ENCODE assay signal across 8 cellular contexts in the genomic region with DNA sequence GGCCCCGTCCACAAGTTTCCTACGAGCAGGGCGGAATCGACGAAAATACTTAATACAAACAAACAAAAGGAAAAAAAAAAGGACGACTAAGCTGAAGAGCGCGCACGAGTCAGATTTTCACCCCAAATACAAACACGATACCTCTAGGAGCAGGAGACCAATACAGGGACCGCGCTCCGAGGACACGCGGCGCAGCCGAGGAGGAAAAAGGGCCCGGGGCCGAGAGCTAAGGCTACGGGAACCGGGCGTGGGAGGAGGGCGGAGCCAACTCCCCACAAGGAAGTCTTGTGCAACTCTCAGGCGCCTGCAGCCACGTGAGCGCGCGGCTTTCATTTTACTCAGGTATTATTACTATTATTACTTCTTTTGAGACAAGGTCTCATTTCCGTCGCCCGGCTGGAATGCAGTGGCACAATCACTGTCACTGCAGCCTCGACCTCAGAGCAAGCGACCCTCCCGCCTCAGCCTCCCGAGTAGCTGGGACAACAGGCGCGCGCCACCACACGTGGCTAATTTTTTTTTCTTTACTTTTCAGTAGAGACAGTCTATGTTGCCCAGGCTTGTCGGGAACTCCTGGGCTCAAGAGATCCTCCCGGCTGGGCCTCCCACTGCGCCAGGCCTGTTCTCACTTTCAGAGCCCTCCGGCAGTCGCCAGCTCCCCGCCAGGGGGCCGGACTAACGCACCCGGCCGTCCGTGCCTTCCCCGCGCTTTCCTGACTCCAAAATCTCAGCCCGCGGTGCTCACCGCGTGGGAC. TPM values are rescaled to one million over a fixed set of nuclear protein-coding genes. Genes with fewer than 3 reads are reported as not detected.
DNase-seq lines count a peak whose midpoint lies in the region; TF ChIP-seq lines count a peak whose summit lies in the region.

No MANE protein-coding gene starts in this region.

- DNase-seq in GDM1 (lab: John Stamatoyannopoulos, UW) = peak; percentile 74
- DNase-seq in GM23248 = peak; percentile 98
- DNase-seq in Karpas-422 = peak; percentile 95
- peak; percentile 85 for DNase-seq in SK-MEL-5 (ENCODE audit: low read depth, low spot score)
- DNase-seq in glomerular visceral epithelial cell (ENCODE audit: extremely low spot score) = peak; percentile 90
- DNase-seq in osteocyte (ENCODE audit: extremely low spot score, unreplicated experiment) = peak; percentile 94

- no peaks in the 10 kb centered on the region for H3K9me3 Mint-ChIP-seq in activated naive CD4-positive, alpha-beta T cell treated with anti-CD3 and anti-CD28 coated beads, Interleukin-2, amount 50 U/mL, for 24 hours
- no peaks in the 10 kb centered on the region for H3K9me3 Mint-ChIP-seq in osteocyte (ENCODE audit: unreplicated experiment)

- peaks cover 30% of the 10 kb centered on the region for H3K4me1 Mint-ChIP-seq in activated naive CD4-positive, alpha-beta T cell treated with anti-CD3 and anti-CD28 coated beads, Interleukin-2, amount 50 U/mL, for 24 hours
- H3K4me1 Mint-ChIP-seq in osteocyte (ENCODE audit: unreplicated experiment) = peaks cover 43% of the 10 kb centered on the region

- H3F3A ChIP-seq in GM23248 (ENCODE audit: insufficient read depth) = peaks cover 22% of the 10 kb centered on the region

- H3K27me3 ChIP-seq in GM23248 (replicated peaks; ENCODE audit: insufficient read depth) (no peaks in the 10 kb centered on the region), Karpas-422 (ENCODE audit: low read length) (no peaks in the 10 kb centered on the region), thymus (ENCODE audit: control insufficient read depth, insufficient read depth) (no peaks in the 10 kb centered on the region)

- peak; percentile 42 for TF ChIP-seq CTCF in osteocyte (IDR thresholded peaks at IDR 0.05)

- WGBS in GM23248 (ENCODE audit: low coverage in 1 of 2, low lambda C conversion rate in 2 of 2, missing lambda C conversion rate in 2 of 2), 2 experiments = 2% methylated on average over 54 to 56 of the region's 56 CpGs
- WGBS in thymus = under 1% methylated on average over 56 of the region's 56 CpGs

- in situ Hi-C loops in GM23248 (cut with MboI) = no loop called here
- in situ Hi-C loops in SK-MEL-5 (cut with HindIII; ENCODE audit: low pct_unique_long_range_greater_than_20kb, low sequenced_read_pairs) = no loop called here

- H3K36me3 Mint-ChIP-seq in activated naive CD4-positive, alpha-beta T cell treated with anti-CD3 and anti-CD28 coated beads, Interleukin-2, amount 50 U/mL, for 24 hours = peaks cover 15% of the 10 kb centered on the region
- peaks cover 6% of the 10 kb centered on the region for H3K36me3 Mint-ChIP-seq in osteocyte (ENCODE audit: unreplicated experiment)

- peak overlapping the region; percentile 99 for H3K27ac Mint-ChIP-seq in activated naive CD4-positive, alpha-beta T cell treated with anti-CD3 and anti-CD28 coated beads, Interleukin-2, amount 50 U/mL, for 24 hours
- peak overlapping the region; percentile 99 for H3K27ac Mint-ChIP-seq in osteocyte (ENCODE audit: unreplicated experiment)

- peak overlapping the region; percentile 97 for H3K4me2 ChIP-seq in GM23248 (ENCODE audit: unreplicated experiment)
- H3K4me2 ChIP-seq in Karpas-422 (ENCODE audit: low read depth, low read length, poor library complexity, severe bottlenecking) = peak overlapping the region; percentile 92

- H2AFZ ChIP-seq in GM23248 (peak overlapping the region; percentile 41; the same call in 1 of the 2 replicates), Karpas-422 (ENCODE audit: low read length) (no peak overlapping the region)

- H3K9me2 ChIP-seq in GM23248 (ENCODE audit: insufficient read depth) (no peaks in the 10 kb centered on the region), Karpas-422 (replicated peaks; ENCODE audit: insufficient read depth, low read length) (no peaks in the 10 kb centered on the region)

- peak overlapping the region; percentile 99 for H3K4me3 Mint-ChIP-seq in activated naive CD4-positive, alpha-beta T cell treated with anti-CD3 and anti-CD28 coated beads, Interleukin-2, amount 50 U/mL, for 24 hours
- H3K4me3 Mint-ChIP-seq in osteocyte (ENCODE audit: unreplicated experiment) = peak overlapping the region; percentile 95

- peak overlapping the region; percentile 95 for H3K4me3 ChIP-seq in GM23248
- peak overlapping the region; percentile 98 for H3K4me3 ChIP-seq in Karpas-422 (ENCODE audit: low read length)
- H3K4me3 ChIP-seq in thymus (ENCODE audit: low read length) = peak overlapping the region; percentile 96

- H3K27me3 Mint-ChIP-seq in activated naive CD4-positive, alpha-beta T cell treated with anti-CD3 and anti-CD28 coated beads, Interleukin-2, amount 50 U/mL, for 24 hours = no peaks in the 10 kb centered on the region
- H3K27me3 Mint-ChIP-seq in osteocyte (ENCODE audit: unreplicated experiment) = no peaks in the 10 kb centered on the region

- peaks cover 56% of the 10 kb centered on the region for H3K79me2 ChIP-seq in GM23248 (ENCODE audit: insufficient read depth)
- peaks cover 65% of the 10 kb centered on the region for H3K79me2 ChIP-seq in Karpas-422 (ENCODE audit: low read length)

- H4K20me1 ChIP-seq in GM23248 (ENCODE audit: insufficient read depth) (peaks cover 12% of the 10 kb centered on the region; the same call in 1 of the 2 replicates), Karpas-422 (ENCODE audit: insufficient read depth, low read depth, low read length) (peaks cover 34% of the 10 kb centered on the region)

- H3K9ac ChIP-seq in GM23248 = peak overlapping the region; percentile 100
- peak overlapping the region; percentile 95 for H3K9ac ChIP-seq in Karpas-422 (ENCODE audit: low read length)

- peaks cover 32% of the 10 kb centered on the region for H3K4me1 ChIP-seq in GM23248 (ENCODE audit: insufficient read depth)
- H3K4me1 ChIP-seq in Karpas-422 (ENCODE audit: low read length) = peaks cover 48% of the 10 kb centered on the region
- H3K4me1 ChIP-seq in thymus (ENCODE audit: control insufficient read depth, insufficient read depth, low read length) = peaks cover 15% of the 10 kb centered on the region

- H3K36me3 ChIP-seq in GM23248 (ENCODE audit: low read depth) (no peaks in the 10 kb centered on the region), Karpas-422 (ENCODE audit: insufficient read depth, low read length) (peaks cover 12% of the 10 kb centered on the region; the same call in 1 of the 2 replicates), thymus (ENCODE audit: control insufficient read depth, insufficient read depth) (peaks cover 4% of the 10 kb centered on the region)

- H3K27ac ChIP-seq in GM23248 (peak overlapping the region; percentile 100), Karpas-422 (ENCODE audit: low read length) (peak overlapping the region; percentile 89), thymus (ENCODE audit: low read depth) (peak overlapping the region; percentile 98)

- H3K9me3 ChIP-seq in GM23248 (ENCODE audit: low read depth) (no peaks in the 10 kb centered on the region), Karpas-422 (ENCODE audit: low read length) (no peaks in the 10 kb centered on the region), thymus (ENCODE audit: control insufficient read depth) (no peaks in the 10 kb centered on the region)

RNA-seq across cellular contexts. Expression of a gene that starts 1.2 kb away (rescaled TPM):
- total RNA-seq in GM23248 (2014; rRNA removed; shearing (Covaris generic)) = 158 and 172 TPM in 2 replicates
- polyA plus RNA-seq in GM23248 (2016; fragmentation: Nextera tagmentation; extraction: Ambion mirVana) (106 and 116 TPM in 2 replicates), thymus (136 TPM)
- 160 and 269 TPM in 2 replicates for total RNA-seq in Karpas-422 (2014; rRNA removed; shearing (Covaris generic); ENCODE audit: low replicate concordance)
- 265 and 297 TPM in 2 replicates for total RNA-seq in SK-MEL-5 (2014; rRNA removed; shearing (Covaris generic))
- polyA plus RNA-seq in SK-MEL-5 (2015; cell fraction: cytosol; rRNA removed) = 220 and 276 TPM in 2 replicates
- polyA plus RNA-seq in SK-MEL-5 (2015; cell fraction: nucleus; rRNA removed) = 158 and 177 TPM in 2 replicates
- 189 and 200 TPM in 2 replicates for total RNA-seq in osteocyte

RNA-seq across cellular contexts. Expression of a gene that starts 29.2 kb away (rescaled TPM):
- 6.3 and 11.0 TPM in 2 replicates for total RNA-seq in GM23248 (2014; rRNA removed; shearing (Covaris generic))
- polyA plus RNA-seq in GM23248 (2016; fragmentation: Nextera tagmentation; extraction: Ambion mirVana) (5.3 and 5.5 TPM in 2 replicates), thymus (11.6 TPM)
- total RNA-seq in Karpas-422 (2014; rRNA removed; shearing (Covaris generic); ENCODE audit: low replicate concordance) = 11.5 and 11.8 TPM in 2 replicates
- total RNA-seq in SK-MEL-5 (2014; rRNA removed; shearing (Covaris generic)) = 1.7 and 2.9 TPM in 2 replicates
- polyA plus RNA-seq in SK-MEL-5 (2015; cell fraction: cytosol; rRNA removed) = 0.09 and 0.38 TPM in 2 replicates
- 0.64 and 6.1 TPM in 2 replicates for polyA plus RNA-seq in SK-MEL-5 (2015; cell fraction: nucleus; rRNA removed)
- total RNA-seq in osteocyte = 3.6 and 6.3 TPM in 2 replicates

RNA-seq across cellular contexts. Expression of a gene that starts 36.3 kb away (rescaled TPM):
- not detected in 2 replicates for total RNA-seq in GM23248 (2014; rRNA removed; shearing (Covaris generic))
- polyA plus RNA-seq in GM23248 (2016; fragmentation: Nextera tagmentation; extraction: Ambion mirVana) = not detected in 2 replicates
- total RNA-seq in Karpas-422 (2014; rRNA removed; shearing (Covaris generic); ENCODE audit: low replicate concordance) = not detected in 2 replicates
- total RNA-seq in SK-MEL-5 (2014; rRNA removed; shearing (Covaris generic)) = not detected in 2 replicates
- polyA plus RNA-seq in SK-MEL-5 (2015; cell fraction: cytosol; rRNA removed) = not detected in 2 replicates
- polyA plus RNA-seq in SK-MEL-5 (2015; cell fraction: nucleus; rRNA removed) = not detected in 2 replicates
- not detected in 2 replicates for total RNA-seq in osteocyte
- polyA plus RNA-seq in thymus = 0.59 TPM

Comparison
In these comparisons a context has a peak if more than half of its experiments do, and no peak if none do; other contexts are left out.
1. Peak in every context shown above with its lines: DNase-seq, H3K4me3 ChIP-seq and H3K27ac ChIP-seq.